24 cellular contexts compared by ENCODE assay signal in the genomic region with DNA sequence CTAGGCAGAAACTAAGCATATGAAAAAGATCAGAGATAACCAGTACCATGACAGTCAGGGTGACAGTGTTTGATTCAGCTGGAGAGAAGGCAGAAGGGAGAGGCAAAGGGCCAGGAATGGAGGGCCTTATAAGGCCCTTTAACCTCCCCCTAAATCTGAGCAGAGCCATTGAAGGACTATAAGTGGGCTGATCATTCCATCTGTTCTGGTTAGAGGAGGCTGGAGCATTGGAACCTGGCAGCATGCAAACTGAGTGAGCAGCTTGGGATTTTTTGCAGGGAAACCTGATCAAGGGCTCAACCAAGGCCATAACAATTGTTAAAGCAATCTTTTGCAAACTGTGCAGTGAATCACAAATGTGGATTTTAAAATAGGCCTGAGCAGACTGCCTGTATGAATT.
"Had no signal": no experiment of that assay in that cellular context is flagged by ENCODE, and none has a peak within 500 bp of the region (broad histone marks: within the 10 kb centered on the region; RNA-seq: fewer than 3 reads in every experiment).

No MANE protein-coding gene starts in this region.

- H3K9me3 ChIP-seq: esophagus squamous epithelium, left lung, lower lobe of right lung, right atrium auricular region, uterus had no signal

- H3K4me1 ChIP-seq: esophagus squamous epithelium, left lung, lower lobe of right lung, right atrium auricular region, uterus had no signal

- DNase-seq: activated CD4-positive, alpha-beta T cell treated with anti-CD3 and anti-CD28 coated beads for 1 hour; activated CD4-positive, alpha-beta T cell treated with anti-CD3 and anti-CD28 coated beads, Interleukin-2, amount 50 U/mL, for 4 hours; activated naive CD4-positive, alpha-beta T cell; activated T-cell treated with anti-CD3 and anti-CD28 coated beads for 4 hours; activated T-cell treated with anti-CD3 and anti-CD28 coated beads, Interleukin-2, amount 50 U/mL, for 72 hours; anterior cingulate cortex; endodermal cell; esophagus squamous epithelium; foreskin melanocyte; left lung; lower lobe of right lung; mesendoderm; natural killer cell; stimulated activated CD4-positive, alpha-beta T cell treated with anti-CD3 and anti-CD28 coated beads, Interleukin-1b, Interleukin-23, amount 100 ng/mL, for 48 hours; stimulated activated CD4-positive, alpha-beta T cell treated with anti-CD3 and anti-CD28 coated beads, Interleukin-4, amount 100 ng/mL, for 4 hours; stimulated activated CD8-positive, alpha-beta memory T cell treated with anti-CD3 and anti-CD28 coated beads, Interleukin-4, amount 100 ng/mL, for 48 hours; stimulated activated naive CD8-positive, alpha-beta T cell treated with anti-CD3 and anti-CD28 coated beads, Interleukin-15, amount 100 ng/mL, for 72 hours; substantia nigra; T1000; uterus had no signal

- H3K36me3 ChIP-seq: esophagus squamous epithelium, left lung, lower lobe of right lung, right atrium auricular region, uterus had no signal

- ATAC-seq: activated naive CD4-positive, alpha-beta T cell treated with anti-CD3 and anti-CD28 coated beads, Interleukin-2, amount 50 U/mL, for 72 hours; activated T-cell treated with anti-CD3 and anti-CD28 coated beads, Interleukin-2, amount 50 U/mL, for 72 hours; left lung; lower lobe of right lung; natural killer cell; stimulated activated memory B cell treated with anti-CD40 and anti-IgM and Interleukin-4, amounts not matched to agents 10 μg/mL and 1 μg/mL and 100 μg/mL, for 72 hours; stimulated activated naive CD8-positive, alpha-beta T cell treated with anti-CD3 and anti-CD28 coated beads, Interleukin-15, amount 100 ng/mL, for 72 hours had no signal

- H3K27me3 ChIP-seq: left lung, right atrium auricular region, uterus had no signal

- H3K4me3 ChIP-seq: esophagus squamous epithelium, left lung, lower lobe of right lung, right atrium auricular region, smooth muscle cell, uterus had no signal

- H3K27ac ChIP-seq: esophagus squamous epithelium, left lung, lower lobe of right lung, right atrium auricular region, uterus had no signal
